ENCODE assay signal across 9 cellular contexts in the genomic region with DNA sequence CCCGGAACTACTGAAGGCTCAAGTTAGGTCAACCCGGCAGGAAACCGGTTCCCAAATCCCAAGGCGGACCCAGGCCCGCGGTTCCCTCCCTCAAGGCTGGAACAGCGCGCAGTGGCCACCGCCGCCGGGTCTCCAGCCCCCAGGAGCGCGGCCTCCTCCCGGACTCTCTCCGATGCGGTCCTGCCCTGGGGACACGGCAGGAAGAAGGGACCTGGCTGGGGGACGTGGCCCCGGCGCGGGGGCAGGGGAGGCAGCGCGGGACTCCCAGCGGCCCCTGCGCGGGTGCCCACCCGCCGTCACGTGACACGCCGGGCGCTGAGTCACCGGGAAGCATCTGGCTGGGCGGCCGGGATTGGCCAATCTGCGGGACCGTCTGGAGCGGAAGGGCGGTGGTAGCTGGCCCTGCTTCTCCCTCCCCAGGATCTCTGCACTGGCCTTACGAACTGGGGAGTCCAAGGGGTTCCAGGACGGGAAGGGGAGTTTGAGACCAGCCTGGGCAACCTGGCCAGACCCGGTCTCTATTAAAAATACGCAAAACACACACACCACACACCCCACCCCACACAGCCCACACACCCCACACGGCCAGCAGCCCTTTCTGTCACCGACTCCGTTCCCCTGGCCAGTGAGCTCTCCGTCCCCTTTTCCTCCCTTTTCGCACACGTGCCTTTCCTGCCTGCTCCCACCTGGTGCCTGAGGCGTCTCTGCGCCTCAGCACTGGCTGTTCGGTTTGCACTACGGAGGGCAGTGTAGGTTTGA. TPM values are rescaled to one million over a fixed set of nuclear protein-coding genes. Genes with fewer than 3 reads are reported as not detected.
DNase-seq lines count a peak whose midpoint lies in the region; ATAC-seq, FAIRE-seq and TF ChIP-seq lines count a peak whose summit lies in the region.
"Had no signal": no experiment of that assay in that cellular context is flagged by ENCODE, and none has a peak within 500 bp of the region (broad histone marks: within the 10 kb centered on the region; RNA-seq: fewer than 3 reads in every experiment).

No MANE protein-coding gene starts in this region.

- peaks cover 22% of the 10 kb centered on the region for H3K4me1 Mint-ChIP-seq in activated CD4-positive, alpha-beta T cell treated with anti-CD3 and anti-CD28 coated beads, Interleukin-2, amount 10 ng/mL, durations not matched to agents 24 days and 14 days

- peak; percentile 87 for FAIRE-seq in GM19239 (lab: Jason Lieb, UNC)
- FAIRE-seq: TTC549 had no signal

- H3K9me3 ChIP-seq in BE2C, result no peaks in the 10 kb centered on the region
- no peaks in the 10 kb centered on the region for H3K9me3 ChIP-seq in colonic mucosa
- no peaks in the 10 kb centered on the region for H3K9me3 ChIP-seq in left lung

- DNase-seq in BE2C (peak; percentile 92), GM19239 (ENCODE audit: insufficient read length, low spot score) (peak; percentile 89), NCI-H524 treated with DMSO at 0.1 percent for 48 hours (lab: John Stamatoyannopoulos, UW) (peak; percentile 38), colonic mucosa (peak; percentile 98), left lung (peak; percentile 98 to 99)
- DNase-seq in activated CD4-positive, alpha-beta T cell treated with anti-CD3 and anti-CD28 coated beads, Interleukin-2, amount 10 ng/mL, durations not matched to agents 24 days and 14 days, result peak; percentile 97
- peak; percentile 90 to 94 for DNase-seq in stimulated activated CD4-positive, alpha-beta T cell treated with anti-CD3 and anti-CD28 coated beads, Interleukin-2, amount 100 ng/mL, for 48 hours

- no peaks in the 10 kb centered on the region for H3K27me3 Mint-ChIP-seq in activated CD4-positive, alpha-beta T cell treated with anti-CD3 and anti-CD28 coated beads, Interleukin-2, amount 10 ng/mL, durations not matched to agents 24 days and 14 days

- peak overlapping the region; percentile 97 for H3K4me3 Mint-ChIP-seq in activated CD4-positive, alpha-beta T cell treated with anti-CD3 and anti-CD28 coated beads, Interleukin-2, amount 10 ng/mL, durations not matched to agents 24 days and 14 days

- peak overlapping the region; percentile 100 for H3K27ac Mint-ChIP-seq in activated CD4-positive, alpha-beta T cell treated with anti-CD3 and anti-CD28 coated beads, Interleukin-2, amount 10 ng/mL, durations not matched to agents 24 days and 14 days

- H3K27ac ChIP-seq in colonic mucosa, result peak overlapping the region; percentile 98
- peak overlapping the region; percentile 99 for H3K27ac ChIP-seq in left lung

- H3K27me3 ChIP-seq in BE2C (no peaks in the 10 kb centered on the region), colonic mucosa (no peaks in the 10 kb centered on the region), left lung (no peaks in the 10 kb centered on the region)

- ATAC-seq in HG03457 (IDR thresholded peaks at IDR 0.05; ENCODE audit: unreplicated experiment), result peak; percentile 76
- ATAC-seq in left lung, result peak; percentile 88

- H3K4me1 ChIP-seq in BE2C (peaks cover 9% of the 10 kb centered on the region), colonic mucosa (peaks cover 11% of the 10 kb centered on the region), left lung (peaks cover 17 to 82% of the 10 kb centered on the region in 2 donors)

- peak overlapping the region; percentile 93 to 99 for H3K9ac ChIP-seq in colonic mucosa (ENCODE audit: low read depth in 2 of 2, low read length in 2 of 2)

- no peaks in the 10 kb centered on the region for H3K9me3 Mint-ChIP-seq in activated CD4-positive, alpha-beta T cell treated with anti-CD3 and anti-CD28 coated beads, Interleukin-2, amount 10 ng/mL, durations not matched to agents 24 days and 14 days

- intact Hi-C loops in activated CD4-positive, alpha-beta T cell treated with anti-CD3 and anti-CD28 coated beads, Interleukin-2, amount 10 ng/mL, durations not matched to agents 24 days and 14 days (cut with micrococcal nuclease), result loop anchor here (1.0 to 2.0 kb wide), 5 partner anchors 16 to 61 kb away; no protein-coding TSS in a partner anchor
- intact Hi-C loops in colonic mucosa (cut with DNase I) (loop anchor here (2.0 kb wide), 1 partner anchor 19 kb away; no protein-coding TSS in a partner anchor), left lung (cut with DNase I) (no loop called here)

- H3K36me3 ChIP-seq in BE2C, result no peaks in the 10 kb centered on the region
- no peaks in the 10 kb centered on the region for H3K36me3 ChIP-seq in colonic mucosa
- no peaks in the 10 kb centered on the region for H3K36me3 ChIP-seq in left lung

- peaks cover 6% of the 10 kb centered on the region for H3K36me3 Mint-ChIP-seq in activated CD4-positive, alpha-beta T cell treated with anti-CD3 and anti-CD28 coated beads, Interleukin-2, amount 10 ng/mL, durations not matched to agents 24 days and 14 days (ENCODE audit: low read depth)

- TF ChIP-seq CTCF in BE2C (IDR thresholded peaks at IDR 0.05; ENCODE audit: low read depth, low read length), result no peak
- TF ChIP-seq CTCF in colonic mucosa (IDR thresholded peaks at IDR 0.05), result no peak
- no peak for TF ChIP-seq CTCF in left lung (IDR thresholded peaks at IDR 0.05)

- peak overlapping the region; percentile 73 for H3K4me3 ChIP-seq in BE2C (ENCODE audit: low read depth, low read length)
- H3K4me3 ChIP-seq in colonic mucosa, result peak overlapping the region; percentile 60
- peak overlapping the region; percentile 67 to 77 for H3K4me3 ChIP-seq in left lung

RNA-seq across cellular contexts. Expression of a gene that starts 21.4 kb away (rescaled TPM):
- polyA plus RNA-seq in BE2C (2012; ENCODE audit: insufficient read depth, insufficient read length, low read depth), result 273 TPM
- 5,198 and 5,435 TPM in 2 replicates for total RNA-seq in activated CD4-positive, alpha-beta T cell treated with anti-CD3 and anti-CD28 coated beads, Interleukin-2, amount 10 ng/mL, durations not matched to agents 24 days and 14 days
- total RNA-seq in colonic mucosa, result 1,000 to 10,000 TPM; 4,716 to 6,071 TPM
- total RNA-seq in left lung, result over 10,000 TPM; 12,400 to 15,875 TPM

RNA-seq across cellular contexts. Expression of a gene that starts 47.4 kb away (rescaled TPM):
- 66.9 TPM for polyA plus RNA-seq in BE2C (2012; ENCODE audit: insufficient read depth, insufficient read length, low read depth)
- 94.2 and 95.8 TPM in 2 replicates for total RNA-seq in activated CD4-positive, alpha-beta T cell treated with anti-CD3 and anti-CD28 coated beads, Interleukin-2, amount 10 ng/mL, durations not matched to agents 24 days and 14 days
- total RNA-seq in colonic mucosa (10 to 100 TPM; 59.2 to 84.1 TPM), left lung (10 to 100 TPM; 81.2 to 82.5 TPM)

RNA-seq across cellular contexts. Expression of a gene that starts 54.9 kb away (rescaled TPM):
- polyA plus RNA-seq in BE2C (2012; ENCODE audit: insufficient read depth, insufficient read length, low read depth), result 301 TPM
- 410 and 411 TPM in 2 replicates for total RNA-seq in activated CD4-positive, alpha-beta T cell treated with anti-CD3 and anti-CD28 coated beads, Interleukin-2, amount 10 ng/mL, durations not matched to agents 24 days and 14 days
- total RNA-seq in colonic mucosa (100 to 1,000 TPM; 269 to 502 TPM), left lung (1,000 to 10,000 TPM; 1,146 to 1,441 TPM)

Comparison
In these comparisons a context has a peak if more than half of its experiments do, and no peak if none do; other contexts are left out.
1. Peak in every context shown above with its lines: DNase-seq, ATAC-seq, H3K4me3 ChIP-seq and H3K27ac ChIP-seq.
2. DNase-seq: peak in every context shown above with its lines; median percentile 98 in left lung; 98 in colonic mucosa; 97 in activated CD4-positive, alpha-beta T cell treated with anti-CD3 and anti-CD28 coated beads, Interleukin-2, amount 10 ng/mL, durations not matched to agents 24 days and 14 days; 92 in BE2C; 92 in stimulated activated CD4-positive, alpha-beta T cell treated with anti-CD3 and anti-CD28 coated beads, Interleukin-2, amount 100 ng/mL, for 48 hours; 89 in GM19239; 38 in NCI-H524 treated with DMSO at 0.1 percent for 48 hours.
3. intact Hi-C loops: an anchor here in activated CD4-positive, alpha-beta T cell treated with anti-CD3 and anti-CD28 coated beads, Interleukin-2, amount 10 ng/mL, durations not matched to agents 24 days and 14 days (1.0 to 2.0 kb wide) and colonic mucosa (2.0 kb wide); none called in left lung.